In genomic region chr17:68047890-68048542, GRCh38 we compare ENCODE assay signal across 7 cellular contexts. TPM values are rescaled to one million over a fixed set of nuclear protein-coding genes. Genes with fewer than 3 reads are reported as not detected.
DNase-seq lines count a peak whose midpoint lies in the region; ATAC-seq and TF ChIP-seq lines count a peak whose summit lies in the region.
"Not testable (repeated sequence)": the region's sequence is repeated elsewhere in the genome, so short reads cannot be mapped to it uniquely, and the experiment has no call there.

No MANE protein-coding gene starts in this region.

- H3K4me1 ChIP-seq in CD4-positive, CD25-positive, alpha-beta regulatory T cell (ENCODE audit: control insufficient read depth, insufficient read depth, low read length, poor library complexity, severe bottlenecking); HEK293 (ENCODE audit: control insufficient read depth, insufficient read depth, low read length); RWPE2 (ENCODE audit: insufficient read depth, poor library complexity, severe bottlenecking); neural progenitor cell: not testable (repeated sequence)
- H3K4me1 ChIP-seq in left ventricle myocardium inferior: peaks cover 24% of the 10 kb centered on the region

- not testable (repeated sequence) for H3K9ac ChIP-seq in neural progenitor cell

- DNase-seq in CD4-positive, CD25-positive, alpha-beta regulatory T cell; RWPE2 (ENCODE audit: low spot score); erythroblast (lab: John Stamatoyannopoulos, UW); neural progenitor cell (ENCODE audit: low spot score): not testable (repeated sequence)
- DNase-seq in left ventricle myocardium inferior: peak; percentile 25

- TF ChIP-seq POLR2A in erythroblast (IDR thresholded peaks at IDR 0.05; ENCODE audit: low read length): peak; percentile 20

- H3F3A ChIP-seq in neural progenitor cell (ENCODE audit: low read depth): peaks cover 63% of the 10 kb centered on the region

- not testable (repeated sequence) for H3K4me3 Mint-ChIP-seq in CD4-positive, CD25-positive, alpha-beta regulatory T cell; brain; neural progenitor cell

- peak overlapping the region in 2 of 3 donors; percentile 26 to 35 for H3K27ac Mint-ChIP-seq in CD4-positive, CD25-positive, alpha-beta regulatory T cell
- H3K27ac Mint-ChIP-seq in brain: peak overlapping the region in 3 of 5 experiments; percentile 20 to 57 (median 34)
- not testable (repeated sequence) for H3K27ac Mint-ChIP-seq in neural progenitor cell

- intact Hi-C loops in left ventricle myocardium inferior (cut with micrococcal nuclease): not testable (repeated sequence)

- peaks cover 26% of the 10 kb centered on the region for H3K36me3 Mint-ChIP-seq in CD4-positive, CD25-positive, alpha-beta regulatory T cell
- H3K36me3 Mint-ChIP-seq in brain (peaks cover 37% of the 10 kb centered on the region), neural progenitor cell (peaks cover 24% of the 10 kb centered on the region)

- H3K79me2 ChIP-seq in neural progenitor cell (ENCODE audit: low read depth): not testable (repeated sequence)

- H3K36me3 ChIP-seq in CD4-positive, CD25-positive, alpha-beta regulatory T cell (ENCODE audit: control insufficient read depth, insufficient read depth, low read length): peaks cover 38% of the 10 kb centered on the region
- H3K36me3 ChIP-seq in HEK293 (ENCODE audit: control insufficient read depth in 2 of 2, insufficient read depth in 1 of 2, low read length in 2 of 2): peaks cover 42 to 53% of the 10 kb centered on the region in 2 experiments
- H3K36me3 ChIP-seq in RWPE2 (ENCODE audit: low read depth): peaks cover 43% of the 10 kb centered on the region
- H3K36me3 ChIP-seq in left ventricle myocardium inferior: peaks cover 41% of the 10 kb centered on the region
- peaks cover 25% of the 10 kb centered on the region for H3K36me3 ChIP-seq in neural progenitor cell

- not testable (repeated sequence) for H3K27me3 ChIP-seq in CD4-positive, CD25-positive, alpha-beta regulatory T cell (ENCODE audit: control insufficient read depth, insufficient read depth, low read length); RWPE2 (ENCODE audit: insufficient read depth, poor library complexity, severe bottlenecking); left ventricle myocardium inferior (ENCODE audit: low read depth); neural progenitor cell

- H3K27me3 Mint-ChIP-seq in CD4-positive, CD25-positive, alpha-beta regulatory T cell; brain; neural progenitor cell (ENCODE audit: insufficient read depth, low read depth): not testable (repeated sequence)

- not testable (repeated sequence) for ATAC-seq in CD4-positive, CD25-positive, alpha-beta regulatory T cell (ENCODE audit: low read depth in 2 of 2)
- ATAC-seq in RWPE2 (ENCODE audit: low read depth): peak; percentile 31; the same call in 2 of the 3 replicates

- POLR2A ChIA-PET in HEK293 (lab: Yijun Ruan, JAX): interaction anchor here (1.1 to 4.1 kb wide), 3 partner anchors 12 to 28 kb away, joined by 3 to 27 read pairs (median 3); partner anchors contain the start of gene KPNA2

- CTCF ChIA-PET in HEK293 (lab: Yijun Ruan, JAX): interaction anchor here (2.0 kb wide), 1 partner anchor 11 kb away, joined by 5 read pairs; no protein-coding TSS in a partner anchor

- not testable (repeated sequence) for H3K27ac ChIP-seq in CD4-positive, CD25-positive, alpha-beta regulatory T cell (ENCODE audit: insufficient read depth, low read length, poor library complexity, severe bottlenecking); HEK293 (ENCODE audit: extremely low read depth, low read depth, low read length); RWPE2 (ENCODE audit: poor library complexity, severe bottlenecking)
- H3K27ac ChIP-seq in left ventricle myocardium inferior (replicated peaks): peak overlapping the region; percentile 48
- H3K27ac ChIP-seq in neural progenitor cell: peak overlapping the region; percentile 41

- H2AFZ ChIP-seq in neural progenitor cell (replicated peaks): not testable (repeated sequence)

- H3K4me1 Mint-ChIP-seq in CD4-positive, CD25-positive, alpha-beta regulatory T cell; brain; neural progenitor cell: not testable (repeated sequence)

- not testable (repeated sequence) for H3K9me3 ChIP-seq in CD4-positive, CD25-positive, alpha-beta regulatory T cell (ENCODE audit: control insufficient read depth in 2 of 2, low read length in 2 of 2); HEK293 (ENCODE audit: control insufficient read depth, insufficient read depth, low read depth, low read length); RWPE2 (ENCODE audit: severe bottlenecking); left ventricle myocardium inferior (replicated peaks); neural progenitor cell (ENCODE audit: low read depth)

- not testable (repeated sequence) for H3K4me2 ChIP-seq in neural progenitor cell

- H4K20me1 ChIP-seq in neural progenitor cell (ENCODE audit: low read depth): peaks cover 44% of the 10 kb centered on the region

- H3K9me3 Mint-ChIP-seq in CD4-positive, CD25-positive, alpha-beta regulatory T cell; brain; neural progenitor cell: not testable (repeated sequence)

- H3K4me3 ChIP-seq in CD4-positive, CD25-positive, alpha-beta regulatory T cell (ENCODE audit: low read depth, low read length); HEK293 (ENCODE audit: low read depth, low read length); RWPE2 (ENCODE audit: severe bottlenecking); left ventricle myocardium inferior; neural progenitor cell: not testable (repeated sequence)

- not testable (repeated sequence) for TF ChIP-seq CTCF in HEK293 (tag by site-specific recombination; IDR thresholded peaks at IDR 0.05); RWPE2 (IDR thresholded peaks at IDR 0.05; ENCODE audit: poor library complexity, severe bottlenecking); brain (conservative IDR thresholded peaks at IDR 0.05); left ventricle myocardium inferior (IDR thresholded peaks at IDR 0.05; ENCODE audit: borderline replicate concordance); neural progenitor cell (IDR thresholded peaks at IDR 0.05)

TF ChIP-seq in HEK293, 187 proteins besides CTCF, POLR2A, EP300 and RAD21:
- peak; percentile 40 for TF ChIP-seq PRDM1 (tag by site-specific recombination; IDR thresholded peaks at IDR 0.05)

RNA-seq across cellular contexts. Expression of gene KPNA2, which starts 12.5 kb away (rescaled TPM):
- total RNA-seq in CD4-positive, CD25-positive, alpha-beta regulatory T cell: 99.3 TPM
- 10 to 100 TPM; 29.4 to 35.4 (median 31.5) TPM for polyA plus RNA-seq in CD4-positive, CD25-positive, alpha-beta regulatory T cell
- polyA plus RNA-seq in brain (ENCODE audit: insufficient read depth, low read depth, low replicate concordance): 168 TPM
- 19.2 TPM for total RNA-seq in left ventricle myocardium inferior
- total RNA-seq in neural progenitor cell (ENCODE audit: low replicate concordance): 480 and 549 TPM in 2 replicates

RNA-seq across cellular contexts. Expression of gene C17orf58, which starts 51.7 kb away (rescaled TPM):
- 1.2 TPM for total RNA-seq in CD4-positive, CD25-positive, alpha-beta regulatory T cell
- polyA plus RNA-seq in CD4-positive, CD25-positive, alpha-beta regulatory T cell: 1 to 10 TPM in 2 of 4 donors, under 1 TPM in 2; 0.42 to 2.3 (median 1.3) TPM
- 27.5 TPM for polyA plus RNA-seq in brain (ENCODE audit: insufficient read depth, low read depth, low replicate concordance)
- total RNA-seq in left ventricle myocardium inferior (6.6 TPM), neural progenitor cell (ENCODE audit: low replicate concordance) (34.3 and 43.9 TPM in 2 replicates)
